Comparison of ENCODE assay signal across 12 cellular contexts in genomic region chr13:97749174-97749573, GRCh38.
A peak's percentile ranks its signal among the peaks of the same experiment; 100 is the strongest.
DNase-seq lines count a peak whose midpoint lies in the region; ATAC-seq, FAIRE-seq and TF ChIP-seq lines count a peak whose summit lies in the region.
"Had no signal": no experiment of that assay in that cellular context is flagged by ENCODE, and none has a peak within 500 bp of the region (broad histone marks: within the 10 kb centered on the region; RNA-seq: fewer than 3 reads in every experiment).

No MANE protein-coding gene starts in this region.

- peak; percentile 10 for TF ChIP-seq CTCF in D721Med (IDR thresholded peaks at IDR 0.05; ENCODE audit: insufficient read depth, missing control alignments)
- TF ChIP-seq CTCF in smooth muscle cell (IDR thresholded peaks at IDR 0.05; ENCODE audit: borderline replicate concordance, insufficient read depth, poor library complexity, severe bottlenecking) = no peak

- H3K9me3 Mint-ChIP-seq in activated naive CD8-positive, alpha-beta T cell treated with anti-CD3 and anti-CD28 coated beads for 36 hours = peaks cover 2% of the 10 kb centered on the region
- H3K9me3 Mint-ChIP-seq: activated B cell treated with CpG ODN at 0.5 μM for 24 hours had no signal

- H3K79me2 ChIP-seq in smooth muscle cell (ENCODE audit: low read depth) = no peaks in the 10 kb centered on the region

- no peaks in the 10 kb centered on the region for H3K36me3 ChIP-seq in smooth muscle cell (ENCODE audit: low read depth)

- no peaks in the 10 kb centered on the region for H3K9me3 ChIP-seq in smooth muscle cell (replicated peaks; ENCODE audit: low read depth)
- H3K9me3 ChIP-seq: psoas muscle had no signal

- no peaks in the 10 kb centered on the region for H3K4me1 Mint-ChIP-seq in activated naive CD8-positive, alpha-beta T cell treated with anti-CD3 and anti-CD28 coated beads for 36 hours
- H3K4me1 Mint-ChIP-seq: activated B cell treated with CpG ODN at 0.5 μM for 24 hours had no signal

- 86% methylated on average over 5 of the region's 5 CpGs for WGBS in smooth muscle cell (ENCODE audit: low lambda C conversion rate)

- H3K4me2 ChIP-seq in smooth muscle cell = no peak overlapping the region

- peak; percentile 87 for ATAC-seq in esophagus mucosa
- ATAC-seq: psoas muscle had no signal

- H3F3A ChIP-seq in smooth muscle cell (ENCODE audit: low read depth) = no peaks in the 10 kb centered on the region

- no peaks in the 10 kb centered on the region for H4K20me1 ChIP-seq in smooth muscle cell (ENCODE audit: low read depth)

- no peaks in the 10 kb centered on the region for H3K27me3 ChIP-seq in smooth muscle cell (ENCODE audit: low read depth)
- H3K27me3 ChIP-seq: dorsolateral prefrontal cortex had no signal

- H3K27ac ChIP-seq in smooth muscle cell (ENCODE audit: low read depth) = no peak overlapping the region
- H3K27ac ChIP-seq: dorsolateral prefrontal cortex, psoas muscle had no signal

- DNase-seq in D721Med (ENCODE audit: insufficient read length, low spot score) (no peak), H54 (ENCODE audit: insufficient read length, low spot score) (peak; percentile 28), RCC 7860 (ENCODE audit: low spot score) (peak; percentile 50), HuH-7 (ENCODE audit: low spot score) (no peak), smooth muscle cell (lab: John Stamatoyannopoulos, UW; ENCODE audit: unreplicated experiment) (no peak)
- DNase-seq in stimulated activated CD4-positive, alpha-beta T cell treated with anti-CD3 and anti-CD28 coated beads, Interleukin-15, amount 100 ng/mL, for 24 hours = no peak
- DNase-seq in activated naive CD8-positive, alpha-beta T cell treated with anti-CD3 and anti-CD28 coated beads for 36 hours = no peak
- DNase-seq: activated B cell treated with CpG ODN at 0.5 μM for 24 hours, dorsolateral prefrontal cortex, H7, psoas muscle had no signal

- no peak overlapping the region for H3K9ac ChIP-seq in smooth muscle cell (ENCODE audit: low read depth)

- H3K4me1 ChIP-seq in smooth muscle cell (ENCODE audit: low read depth) = no peaks in the 10 kb centered on the region
- H3K4me1 ChIP-seq: psoas muscle had no signal

- no peaks in the 10 kb centered on the region for H3K36me3 Mint-ChIP-seq in activated naive CD8-positive, alpha-beta T cell treated with anti-CD3 and anti-CD28 coated beads for 36 hours

- FAIRE-seq in D721Med (lab: Jason Lieb, UNC) = no peak
- FAIRE-seq in H54 (lab: Jason Lieb, UNC) = peak; percentile 60
- FAIRE-seq in RCC 7860 (lab: Jason Lieb, UNC) = peak; percentile 17

- H3K27ac Mint-ChIP-seq in activated naive CD8-positive, alpha-beta T cell treated with anti-CD3 and anti-CD28 coated beads for 36 hours = no peak overlapping the region
- H3K27ac Mint-ChIP-seq: activated B cell treated with CpG ODN at 0.5 μM for 24 hours had no signal

- H2AFZ ChIP-seq in smooth muscle cell (ENCODE audit: low read depth) = no peak overlapping the region

- H3K4me3 ChIP-seq in smooth muscle cell = no peak overlapping the region
- H3K4me3 ChIP-seq: dorsolateral prefrontal cortex, psoas muscle had no signal

- H3K27me3 Mint-ChIP-seq in activated naive CD8-positive, alpha-beta T cell treated with anti-CD3 and anti-CD28 coated beads for 36 hours = peaks cover 4% of the 10 kb centered on the region

- H3K4me3 Mint-ChIP-seq in activated naive CD8-positive, alpha-beta T cell treated with anti-CD3 and anti-CD28 coated beads for 36 hours = no peak overlapping the region
- H3K4me3 Mint-ChIP-seq: activated B cell treated with CpG ODN at 0.5 μM for 24 hours had no signal

- no peak for TF ChIP-seq POLR2A in H54 (IDR thresholded peaks at IDR 0.05; ENCODE audit: low read depth, low read length)

Comparison
In these comparisons a context has a peak if more than half of its experiments do, and no peak if none do; other contexts are left out.
1. DNase-seq: peak in H54 (single experiment) and RCC 7860 (single experiment); none in D721Med (single experiment), HuH-7 (single experiment), smooth muscle cell (single experiment), stimulated activated CD4-positive, alpha-beta T cell treated with anti-CD3 and anti-CD28 coated beads, Interleukin-15, amount 100 ng/mL, for 24 hours (single experiment) and activated naive CD8-positive, alpha-beta T cell treated with anti-CD3 and anti-CD28 coated beads for 36 hours (single experiment).